In the genomic region with DNA sequence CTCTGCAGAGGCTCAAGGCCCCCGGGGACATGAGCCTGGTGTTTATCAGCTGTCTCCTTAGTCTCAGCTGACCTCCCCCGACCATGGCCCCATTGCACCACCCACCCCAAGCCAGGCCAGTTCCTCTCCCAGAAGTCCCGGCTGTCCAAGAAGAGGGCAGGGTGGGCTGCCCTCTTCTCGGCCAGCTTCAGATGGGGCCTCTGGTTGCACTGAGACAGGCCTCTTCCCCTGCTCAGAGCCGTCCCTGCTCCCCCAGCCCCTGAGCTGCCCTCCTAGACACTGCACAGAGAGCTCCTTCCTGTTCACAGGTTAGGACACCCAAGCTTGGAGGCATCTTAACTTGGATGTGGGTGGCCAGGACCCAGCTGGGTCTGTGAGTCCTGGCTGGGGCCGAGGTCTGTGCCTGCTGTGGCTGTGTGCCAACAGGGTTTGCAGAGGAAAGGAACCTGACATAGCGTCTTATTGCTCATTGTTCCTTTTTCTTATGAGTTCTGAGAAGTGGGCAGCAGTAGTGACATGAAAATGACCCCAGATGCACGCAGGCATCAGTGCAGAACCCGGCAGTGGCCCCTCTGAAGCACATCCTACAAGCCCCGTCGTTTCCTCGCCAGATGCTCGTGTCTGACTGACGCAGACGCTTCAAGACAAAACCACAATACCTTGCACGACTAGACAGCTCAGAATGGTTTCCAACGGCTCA, we compare ENCODE assay signal across 1 cellular context.
TF ChIP-seq lines count a peak whose summit lies in the region.

No MANE protein-coding gene starts in this region.

TF ChIP-seq in IMR-90, 13 proteins besides CTCF, POLR2A, EP300 and RAD21 (continued from another document):
- TF ChIP-seq CEBPB (IDR thresholded peaks at IDR 0.05; ENCODE audit: low read depth, low read length) (no peak), CHD1 (IDR thresholded peaks at IDR 0.05; ENCODE audit: low read depth, low read length) (no peak), RFX5 (IDR thresholded peaks at IDR 0.05; ENCODE audit: low read depth, low read length) (no peak), BHLHE40 (IDR thresholded peaks at IDR 0.05; ENCODE audit: low read depth, low read length) (no peak), NFE2L2 (IDR thresholded peaks at IDR 0.05; ENCODE audit: low read depth, low read length) (no peak), MAZ (IDR thresholded peaks at IDR 0.05; ENCODE audit: borderline replicate concordance, low read depth, low read length) (no peak), MAFK (IDR thresholded peaks at IDR 0.05; ENCODE audit: low read depth, low read length) (no peak), MXI1 (IDR thresholded peaks at IDR 0.05; ENCODE audit: borderline replicate concordance, low read depth, low read length) (no peak), SMC3 (IDR thresholded peaks at IDR 0.05; ENCODE audit: low read depth, low read length) (no peak)
- TF ChIP-seq, protein P1, sequence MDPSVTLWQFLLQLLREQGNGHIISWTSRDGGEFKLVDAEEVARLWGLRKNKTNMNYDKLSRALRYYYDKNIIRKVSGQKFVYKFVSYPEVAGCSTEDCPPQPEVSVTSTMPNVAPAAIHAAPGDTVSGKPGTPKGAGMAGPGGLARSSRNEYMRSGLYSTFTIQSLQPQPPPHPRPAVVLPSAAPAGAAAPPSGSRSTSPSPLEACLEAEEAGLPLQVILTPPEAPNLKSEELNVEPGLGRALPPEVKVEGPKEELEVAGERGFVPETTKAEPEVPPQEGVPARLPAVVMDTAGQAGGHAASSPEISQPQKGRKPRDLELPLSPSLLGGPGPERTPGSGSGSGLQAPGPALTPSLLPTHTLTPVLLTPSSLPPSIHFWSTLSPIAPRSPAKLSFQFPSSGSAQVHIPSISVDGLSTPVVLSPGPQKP (IDR thresholded peaks at IDR 0.05; ENCODE audit: borderline replicate concordance, low read depth, low read length) = no peak
